In genomic region chr19:38697641-38698071, GRCh38 we compare ENCODE assay signal across 17 cellular contexts. TPM values are rescaled to one million over a fixed set of nuclear protein-coding genes. Genes with fewer than 3 reads are reported as not detected.
DNase-seq lines count a peak whose midpoint lies in the region; ATAC-seq and TF ChIP-seq lines count a peak whose summit lies in the region.
"Had no signal": no experiment of that assay in that cellular context is flagged by ENCODE, and none has a peak within 500 bp of the region (broad histone marks: within the 10 kb centered on the region; RNA-seq: fewer than 3 reads in every experiment).

No MANE protein-coding gene starts in this region.

- no peak for TF ChIP-seq EP300 in esophagus muscularis mucosa (IDR thresholded peaks at IDR 0.05)

- H3K4me3 ChIP-seq in right atrium auricular region = no peak overlapping the region
- no peak overlapping the region for H3K4me3 ChIP-seq in esophagus muscularis mucosa
- no peak overlapping the region for H3K4me3 ChIP-seq in osteoblast (ENCODE audit: insufficient read depth, low read length)
- H3K4me3 ChIP-seq in vagina = no peak overlapping the region

- H3K4me1 ChIP-seq in right atrium auricular region (peaks cover 3 to 100% of the 10 kb centered on the region in 2 donors), esophagus muscularis mucosa (peaks cover 100% of the 10 kb centered on the region in 4 donors), osteoblast (ENCODE audit: insufficient read depth, low read length) (peaks cover 23% of the 10 kb centered on the region), vagina (peaks cover 92% of the 10 kb centered on the region)

- WGBS in esophagus muscularis mucosa = 82% methylated on average over 7 of the region's 11 CpGs

- H3K27ac ChIP-seq in right atrium auricular region = peak overlapping the region; percentile 90 to 93
- peak overlapping the region; percentile 92 to 98 (median 96) for H3K27ac ChIP-seq in esophagus muscularis mucosa (replicated peaks in 1 of 4)
- H3K27ac ChIP-seq in osteoblast (ENCODE audit: low read depth, low read length) = peak overlapping the region; percentile 23
- peak overlapping the region; percentile 52 for H3K27ac ChIP-seq in vagina

- intact Hi-C loops in Right ventricle myocardium superior (cut with DNase I) = no loop called here
- intact Hi-C loops in esophagus muscularis mucosa (cut with DNase I) = no loop called here
- intact Hi-C loops in vagina (cut with DNase I) = no loop called here

- H3K36me3 ChIP-seq in right atrium auricular region = peaks cover 50% of the 10 kb centered on the region
- peaks cover 0 to 55% (median 21%) of the 10 kb centered on the region in 4 donors for H3K36me3 ChIP-seq in esophagus muscularis mucosa
- H3K36me3 ChIP-seq in osteoblast (ENCODE audit: insufficient read depth, low read length) = peaks cover 76% of the 10 kb centered on the region
- peaks cover 0 to 14% of the 10 kb centered on the region in 2 donors for H3K36me3 ChIP-seq in vagina

- H3K4me2 ChIP-seq in osteoblast (ENCODE audit: insufficient read depth, low read length) = no peak overlapping the region

- ATAC-seq in Right ventricle myocardium superior (ENCODE audit: poor library complexity) (no peak), GM19455 (IDR thresholded peaks at IDR 0.05; ENCODE audit: unreplicated experiment) (no peak), left lobe of liver (no peak)

- H3K79me2 ChIP-seq in osteoblast (ENCODE audit: insufficient read depth, low read length) = peaks cover 100% of the 10 kb centered on the region

- no peak for DNase-seq in right atrium auricular region (ENCODE audit: low spot score)
- DNase-seq in Right ventricle myocardium superior = no peak
- DNase-seq in esophagus muscularis mucosa (ENCODE audit: extremely low spot score) = no peak
- peak; percentile 73 for DNase-seq in osteoblast (ENCODE audit: insufficient read length, low spot score, missing footprints)
- DNase-seq in vagina (ENCODE audit: extremely low spot score in 2 of 2) = no peak
- DNase-seq in NCI-H345 treated with DMSO at 0.1 percent for 48 hours (lab: John Stamatoyannopoulos, UW; ENCODE audit: unreplicated experiment) = no peak
- DNase-seq in left lobe of liver (ENCODE audit: low spot score) = no peak
- DNase-seq: activated CD4-positive, alpha-beta T cell treated with anti-CD3 and anti-CD28 coated beads for 4 hours; activated naive CD4-positive, alpha-beta T cell treated with anti-CD3 and anti-CD28 coated beads, Interleukin-2, amount 10 ng/mL, durations not matched to agents 7 days and 5 days; effector CD8-positive, alpha-beta T cell; EL; naive B cell; NCI-H1092; NCI-H524; stimulated activated naive CD4-positive, alpha-beta T cell treated with Interleukin-2 at 50 U/mL for 16 hours had no signal

- H3K9me3 ChIP-seq in right atrium auricular region (no peaks in the 10 kb centered on the region), esophagus muscularis mucosa (no peaks in the 10 kb centered on the region), osteoblast (ENCODE audit: low read depth, low read length) (no peaks in the 10 kb centered on the region), vagina (no peaks in the 10 kb centered on the region)

- TF ChIP-seq CTCF in right atrium auricular region (IDR thresholded peaks at IDR 0.05) = no peak
- no peak for TF ChIP-seq CTCF in esophagus muscularis mucosa (IDR thresholded peaks at IDR 0.05)
- no peak for TF ChIP-seq CTCF in osteoblast (IDR thresholded peaks at IDR 0.05; ENCODE audit: extremely low read depth, low read depth, low read length)
- no peak for TF ChIP-seq CTCF in vagina (IDR thresholded peaks at IDR 0.05)

- TF ChIP-seq POLR2A in esophagus muscularis mucosa (IDR thresholded peaks at IDR 0.05; ENCODE audit: low read depth) (no peak), vagina (IDR thresholded peaks at IDR 0.05) (no peak)

- H3K27me3 ChIP-seq in right atrium auricular region (no peaks in the 10 kb centered on the region), esophagus muscularis mucosa (no peaks in the 10 kb centered on the region), osteoblast (ENCODE audit: insufficient read depth, low read length) (no peaks in the 10 kb centered on the region), vagina (no peaks in the 10 kb centered on the region)

- peaks cover 72% of the 10 kb centered on the region for H4K20me1 ChIP-seq in osteoblast (ENCODE audit: insufficient read depth, low read length)

- H2AFZ ChIP-seq in osteoblast (ENCODE audit: low read length) = no peak overlapping the region

RNA-seq across cellular contexts. Expression of gene CAPN12, which starts 46.6 kb away (rescaled TPM):
- total RNA-seq in right atrium auricular region (under 1 TPM; 0.74 to 0.90 TPM), Right ventricle myocardium superior (not detected), esophagus muscularis mucosa (1 to 10 TPM in 3 of 4 donors, under 1 TPM in 1; 0.83 to 2.1 (median 1.6) TPM), osteoblast (not detected in 2 replicates), vagina (9.6 TPM), left lobe of liver (30.9 TPM)
- total RNA-seq: SK-MEL-5 had no signal

RNA-seq across cellular contexts. Expression of gene ACTN4, which starts 50.2 kb away (rescaled TPM):
- 100 to 1,000 TPM; 115 to 180 TPM for total RNA-seq in right atrium auricular region
- 125 TPM for total RNA-seq in Right ventricle myocardium superior
- 100 to 1,000 TPM; 416 to 816 (median 598) TPM for total RNA-seq in esophagus muscularis mucosa
- 204 and 229 TPM in 2 replicates for total RNA-seq in osteoblast
- total RNA-seq in vagina = 513 TPM
- total RNA-seq in left lobe of liver = 156 TPM

Comparison
In these comparisons a context has a peak if more than half of its experiments do, and no peak if none do; other contexts are left out.
1. H3K27ac ChIP-seq: peak in every context shown above with its lines; median percentile 96 in esophagus muscularis mucosa; 92 in right atrium auricular region; 52 in vagina; 23 in osteoblast.